ENCODE assay signal across 8 cellular contexts in the genomic region with DNA sequence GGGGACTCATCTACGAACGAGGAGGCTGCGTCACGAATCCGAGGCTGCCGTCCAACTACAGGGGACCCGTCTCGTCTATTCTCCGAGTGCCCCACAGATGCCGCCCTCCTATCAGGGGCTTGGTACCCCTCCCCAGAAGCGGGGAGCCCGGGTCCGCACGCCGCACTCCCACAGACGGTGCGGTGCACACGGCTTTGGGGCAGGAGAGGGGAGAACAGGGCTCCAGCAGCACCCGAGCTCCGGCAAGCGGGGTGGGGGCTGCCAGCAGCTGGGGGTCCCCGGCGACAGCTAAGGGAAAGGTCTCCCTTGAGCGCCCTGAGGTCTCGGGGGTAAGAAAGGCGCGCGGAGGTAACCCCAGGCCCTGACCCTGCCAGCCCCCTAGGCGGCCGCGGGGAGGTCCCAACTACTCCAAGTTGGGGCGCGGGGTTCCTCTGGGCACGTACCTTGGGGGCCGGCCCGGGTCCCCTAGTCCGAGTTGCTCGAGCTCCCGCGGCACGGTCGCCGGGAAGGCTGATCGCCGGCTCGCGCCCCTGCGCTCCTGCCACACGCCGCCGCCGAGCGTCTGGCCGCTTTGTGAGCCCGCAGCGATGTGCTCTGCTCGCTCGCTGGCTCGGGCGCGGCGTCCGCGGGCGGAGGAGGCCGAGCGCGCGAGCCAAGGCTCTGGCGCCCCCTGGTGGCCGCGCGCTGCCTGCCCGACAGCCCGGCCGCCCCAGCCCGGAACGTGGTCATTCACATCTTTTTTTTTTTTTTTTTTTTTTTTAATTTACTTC. TPM values are rescaled to one million over a fixed set of nuclear protein-coding genes. Genes with fewer than 3 reads are reported as not detected.
DNase-seq lines count a peak whose midpoint lies in the region; ATAC-seq and TF ChIP-seq lines count a peak whose summit lies in the region.

A gene (minus strand): TSS at position 591 of the 770 bp plus-strand sequence.

- no peaks in the 10 kb centered on the region for H3K9me3 ChIP-seq in DOHH2 (ENCODE audit: control insufficient read depth, insufficient read depth, low read length)
- H3K9me3 ChIP-seq in heart left ventricle = no peaks in the 10 kb centered on the region

- H3K4me3 ChIP-seq in DOHH2 (ENCODE audit: low read length) = no peak within 1 kb of the TSS
- H3K4me3 ChIP-seq in heart left ventricle = peak within 1 kb of the TSS; percentile 34 to 65 (median 55)

- no peak for TF ChIP-seq EP300 in Ishikawa (IDR thresholded peaks at IDR 0.05; ENCODE audit: borderline replicate concordance)

- H3K36me3 ChIP-seq in DOHH2 (ENCODE audit: control insufficient read depth, low read length) = no peaks in the 10 kb centered on the region
- H3K36me3 ChIP-seq in heart left ventricle = no peaks in the 10 kb centered on the region

- no peaks in the 10 kb centered on the region for H4K20me1 ChIP-seq in DOHH2 (ENCODE audit: control insufficient read depth, insufficient read depth, low read depth, low read length)

- H3K27me3 ChIP-seq in DOHH2 (ENCODE audit: control insufficient read depth, low read length) (peaks cover 5% of the 10 kb centered on the region; the same call in 1 of the 2 replicates), heart left ventricle (peaks cover 0 to 21% (median 6%) of the 10 kb centered on the region in 9 donors)

- TF ChIP-seq POLR2A in heart left ventricle (IDR thresholded peaks at IDR 0.05) = peak in 1 of 2 donors; percentile 27

- H3K4me1 ChIP-seq in DOHH2 (ENCODE audit: control insufficient read depth, low read length) = no peaks in the 10 kb centered on the region
- H3K4me1 ChIP-seq in heart left ventricle = peaks cover 0 to 19% (median 5%) of the 10 kb centered on the region in 12 donors

- peak; percentile 64; the same call in 1 of the 2 replicates for TF ChIP-seq RAD21 in Ishikawa (IDR thresholded peaks at IDR 0.05; ENCODE audit: low read depth)

- ATAC-seq in GM21529 (IDR thresholded peaks at IDR 0.05; ENCODE audit: unreplicated experiment) (peak; percentile 91), heart left ventricle (peak; percentile 76 to 96 (median 88))

- H3F3A ChIP-seq in DOHH2 (ENCODE audit: control insufficient read depth, insufficient read depth) = no peaks in the 10 kb centered on the region

- TF ChIP-seq CTCF in DOHH2 (IDR thresholded peaks at IDR 0.05; ENCODE audit: low read depth, low read length, poor library complexity, severe bottlenecking) (no peak), heart left ventricle (IDR thresholded peaks at IDR 0.05) (peak in 11 of 12 donors; percentile 61 to 90 (median 77))

- intact Hi-C loops in heart left ventricle (cut with DNase I) (loop anchor here in 8 of 10 donors (1.0 to 10.0 kb wide), 11 partner anchors 152 to 697 kb away; no protein-coding TSS in a partner anchor), posterior cingulate gyrus (cut with DNase I) (loop anchor here (1.0 to 5.0 kb wide), 4 partner anchors 37 to 696 kb away; no protein-coding TSS in a partner anchor)

- H3K4me2 ChIP-seq in DOHH2 (ENCODE audit: low read length) = peak within 1 kb of the TSS; percentile 22; the same call in 1 of the 2 replicates

- H3K27ac ChIP-seq in DOHH2 (ENCODE audit: low read depth, low read length) = no peak within 1 kb of the TSS
- no peak within 1 kb of the TSS for H3K27ac ChIP-seq in adipose tissue (ENCODE audit: low read depth, low read length)
- H3K27ac ChIP-seq in heart left ventricle = peak within 1 kb of the TSS in 4 of 12 donors; percentile 22 to 62 (median 43)

- DNase-seq in SK-N-DZ (ENCODE audit: low spot score) (peak; percentile 68), heart left ventricle (peak; percentile 68 to 85 (median 73)), posterior cingulate gyrus (peak; percentile 64 to 97 (median 74)), ureter (ENCODE audit: low spot score) (peak; percentile 61)

- WGBS in adipose tissue, 3 donors = 0 to 1% (median 1%) methylated on average over 71 to 78 of the region's 78 CpGs
- whole genome bisulfite sequencing in heart left ventricle, 4 donors = 0 to 1% (median 1%) methylated on average over 40 to 78 of the region's 78 CpGs

- H3K9me2 ChIP-seq in DOHH2 (replicated peaks; ENCODE audit: control insufficient read depth, low read length) = no peaks in the 10 kb centered on the region

- H3K79me2 ChIP-seq in DOHH2 (ENCODE audit: control insufficient read depth, low read length) = no peaks in the 10 kb centered on the region

TF ChIP-seq in Ishikawa, 13 proteins besides CTCF, POLR2A, EP300 and RAD21:
- TF ChIP-seq, protein P1, sequence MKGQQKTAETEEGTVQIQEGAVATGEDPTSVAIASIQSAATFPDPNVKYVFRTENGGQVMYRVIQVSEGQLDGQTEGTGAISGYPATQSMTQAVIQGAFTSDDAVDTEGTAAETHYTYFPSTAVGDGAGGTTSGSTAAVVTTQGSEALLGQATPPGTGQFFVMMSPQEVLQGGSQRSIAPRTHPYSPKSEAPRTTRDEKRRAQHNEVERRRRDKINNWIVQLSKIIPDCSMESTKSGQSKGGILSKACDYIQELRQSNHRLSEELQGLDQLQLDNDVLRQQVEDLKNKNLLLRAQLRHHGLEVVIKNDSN (IDR thresholded peaks at IDR 0.05) = no peak
- no peak for TF ChIP-seq EGR1 (IDR thresholded peaks at IDR 0.05)
- TF ChIP-seq TEAD4 (IDR thresholded peaks at IDR 0.05) = no peak
- TF ChIP-seq, protein P2, sequence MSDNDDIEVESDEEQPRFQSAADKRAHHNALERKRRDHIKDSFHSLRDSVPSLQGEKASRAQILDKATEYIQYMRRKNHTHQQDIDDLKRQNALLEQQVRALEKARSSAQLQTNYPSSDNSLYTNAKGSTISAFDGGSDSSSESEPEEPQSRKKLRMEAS (IDR thresholded peaks at IDR 0.05) = no peak
- no peak for TF ChIP-seq YY1 (IDR thresholded peaks at IDR 0.05; ENCODE audit: low read depth)
- TF ChIP-seq FOXM1 (IDR thresholded peaks at IDR 0.05; ENCODE audit: borderline replicate concordance, low read depth) = no peak
- TF ChIP-seq CEBPB (IDR thresholded peaks at IDR 0.05) = no peak
- TF ChIP-seq, protein P3, sequence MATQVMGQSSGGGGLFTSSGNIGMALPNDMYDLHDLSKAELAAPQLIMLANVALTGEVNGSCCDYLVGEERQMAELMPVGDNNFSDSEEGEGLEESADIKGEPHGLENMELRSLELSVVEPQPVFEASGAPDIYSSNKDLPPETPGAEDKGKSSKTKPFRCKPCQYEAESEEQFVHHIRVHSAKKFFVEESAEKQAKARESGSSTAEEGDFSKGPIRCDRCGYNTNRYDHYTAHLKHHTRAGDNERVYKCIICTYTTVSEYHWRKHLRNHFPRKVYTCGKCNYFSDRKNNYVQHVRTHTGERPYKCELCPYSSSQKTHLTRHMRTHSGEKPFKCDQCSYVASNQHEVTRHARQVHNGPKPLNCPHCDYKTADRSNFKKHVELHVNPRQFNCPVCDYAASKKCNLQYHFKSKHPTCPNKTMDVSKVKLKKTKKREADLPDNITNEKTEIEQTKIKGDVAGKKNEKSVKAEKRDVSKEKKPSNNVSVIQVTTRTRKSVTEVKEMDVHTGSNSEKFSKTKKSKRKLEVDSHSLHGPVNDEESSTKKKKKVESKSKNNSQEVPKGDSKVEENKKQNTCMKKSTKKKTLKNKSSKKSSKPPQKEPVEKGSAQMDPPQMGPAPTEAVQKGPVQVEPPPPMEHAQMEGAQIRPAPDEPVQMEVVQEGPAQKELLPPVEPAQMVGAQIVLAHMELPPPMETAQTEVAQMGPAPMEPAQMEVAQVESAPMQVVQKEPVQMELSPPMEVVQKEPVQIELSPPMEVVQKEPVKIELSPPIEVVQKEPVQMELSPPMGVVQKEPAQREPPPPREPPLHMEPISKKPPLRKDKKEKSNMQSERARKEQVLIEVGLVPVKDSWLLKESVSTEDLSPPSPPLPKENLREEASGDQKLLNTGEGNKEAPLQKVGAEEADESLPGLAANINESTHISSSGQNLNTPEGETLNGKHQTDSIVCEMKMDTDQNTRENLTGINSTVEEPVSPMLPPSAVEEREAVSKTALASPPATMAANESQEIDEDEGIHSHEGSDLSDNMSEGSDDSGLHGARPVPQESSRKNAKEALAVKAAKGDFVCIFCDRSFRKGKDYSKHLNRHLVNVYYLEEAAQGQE (IDR thresholded peaks at IDR 0.05; ENCODE audit: low read depth) = no peak
- no peak for TF ChIP-seq TCF12 (IDR thresholded peaks at IDR 0.05; ENCODE audit: low read depth)
- no peak for TF ChIP-seq NFIC (IDR thresholded peaks at IDR 0.05)

RNA-seq across cellular contexts. Expression of the gene that starts here (rescaled TPM):
- polyA plus RNA-seq in SK-N-DZ (2014; cell fraction: cytosol; rRNA removed) = 3.5 and 8.4 TPM in 2 replicates
- 1.0 and 3.3 TPM in 2 replicates for polyA plus RNA-seq in SK-N-DZ (2014; cell fraction: nucleus; rRNA removed)
- polyA plus RNA-seq in adipose tissue (10 to 100 TPM in 2 of 3 donors, 1 to 10 TPM in 1; 5.4 to 39.4 (median 14.7) TPM), heart left ventricle (10 to 100 TPM in 1 of 2 donors, 1 to 10 TPM in 1; 7.8 to 19.3 TPM)
- total RNA-seq in heart left ventricle (10 to 100 TPM; 12.3 to 51.2 (median 21.7) TPM), ureter (15.6 TPM)
